In the genomic region with DNA sequence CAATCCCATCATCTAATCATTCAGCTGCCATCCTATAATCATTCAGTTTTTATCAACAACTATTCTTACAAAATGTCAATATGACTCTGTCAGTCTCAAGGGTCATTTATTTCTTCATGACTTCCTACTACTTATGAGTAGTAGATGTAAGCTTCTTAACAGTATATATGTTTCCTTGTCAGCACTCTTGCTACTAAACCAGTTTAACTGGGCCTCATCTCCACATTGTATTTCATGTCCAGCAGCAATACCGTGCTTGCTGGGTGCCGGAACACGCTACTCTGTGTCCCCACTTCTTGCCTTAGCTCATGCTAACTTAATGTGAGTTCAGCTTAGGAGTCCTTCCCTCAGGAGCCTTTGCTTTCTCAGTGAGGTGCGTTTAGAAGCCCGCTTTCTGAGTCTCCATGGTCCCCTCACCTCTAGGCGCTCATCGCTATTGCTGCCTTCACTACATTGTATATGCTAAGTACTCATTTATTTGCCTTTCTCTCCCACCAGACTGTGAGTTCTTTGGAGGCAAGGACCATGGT, we compare ENCODE assay signal across 17 cellular contexts. TPM values are rescaled to one million over a fixed set of nuclear protein-coding genes. Genes with fewer than 3 reads are reported as not detected.
DNase-seq lines count a peak whose midpoint lies in the region; ATAC-seq, FAIRE-seq and TF ChIP-seq lines count a peak whose summit lies in the region.
"Had no signal": no experiment of that assay in that cellular context is flagged by ENCODE, and none has a peak within 500 bp of the region (broad histone marks: within the 10 kb centered on the region; RNA-seq: fewer than 3 reads in every experiment).

No MANE protein-coding gene starts in this region.

- no peaks in the 10 kb centered on the region for H4K20me1 ChIP-seq in KMS-11 (ENCODE audit: insufficient read depth)
- no peaks in the 10 kb centered on the region for H4K20me1 ChIP-seq in GM12878 (ENCODE audit: control insufficient read depth, insufficient read depth)

- 78% methylated on average over 7 of the region's 7 CpGs for WGBS in GM12878 (ENCODE audit: insufficient coverage, insufficient replicate concordance, low lambda C conversion rate, missing lambda C conversion rate)

- intact Hi-C loops in activated naive CD4-positive, alpha-beta T cell treated with anti-CD3 and anti-CD28 coated beads for 36 hours (cut with micrococcal nuclease): no loop called here
- intact Hi-C loops in GM12878 (cut with micrococcal nuclease; ENCODE audit: unreplicated experiment): loop anchor here (1.0 to 10.0 kb wide), 4 partner anchors 18 to 506 kb away; partner anchors contain the start of genes ELL2 and PCSK1

- H3K36me3 Mint-ChIP-seq in activated naive CD4-positive, alpha-beta T cell treated with anti-CD3 and anti-CD28 coated beads for 36 hours (ENCODE audit: low read depth): peaks cover 7% of the 10 kb centered on the region
- H3K36me3 Mint-ChIP-seq in stimulated activated memory B cell treated with anti-CD40 and anti-IgM and Interleukin-4, amounts not matched to agents 10 μg/mL and 1 μg/mL and 100 μg/mL, for 72 hours: no peaks in the 10 kb centered on the region

- H3K79me2 ChIP-seq in KMS-11 (ENCODE audit: insufficient read depth, low read depth) (peaks cover 61% of the 10 kb centered on the region), GM12878 (ENCODE audit: control insufficient read depth, insufficient read depth, low read length) (peaks cover 66% of the 10 kb centered on the region)

- SMC1A ChIA-PET in GM12878 (lab: Charles Lee; ENCODE audit: uncharacterized antibody, unreplicated experiment): interaction anchor here (0.6 to 2.8 kb wide), 24 partner anchors 8 to 532 kb away, joined by 3 to 36 read pairs (median 8); no protein-coding TSS in a partner anchor

- H3K27me3 ChIP-seq in KMS-11 (ENCODE audit: insufficient read depth, low read depth): no peaks in the 10 kb centered on the region
- no peaks in the 10 kb centered on the region for H3K27me3 ChIP-seq in GM12878 (replicated peaks in 1 of 2; ENCODE audit: control insufficient read depth in 2 of 2, insufficient read depth in 2 of 2, low read length in 1 of 2)
- H3K27me3 ChIP-seq: uterus had no signal

- peaks cover 96% of the 10 kb centered on the region for H3K4me1 ChIP-seq in KMS-11 (ENCODE audit: low read depth, poor library complexity, severe bottlenecking)
- H3K4me1 ChIP-seq in GM12878 (ENCODE audit: control insufficient read depth, insufficient read depth, low read length): peaks cover 59% of the 10 kb centered on the region
- H3K4me1 ChIP-seq: uterus had no signal

- H3K4me2 ChIP-seq in KMS-11 (peak overlapping the region; percentile 74), GM12878 (ENCODE audit: control insufficient read depth, insufficient read depth) (peak overlapping the region; percentile 91)

- in situ Hi-C loops in GM12878 (cut with MboI): no loop called here

- CTCF ChIA-PET in activated naive CD4-positive, alpha-beta T cell treated with anti-CD3 and anti-CD28 coated beads for 36 hours (lab: Charles Lee): no interaction called here
- CTCF ChIA-PET in GM12878 (lab: Yijun Ruan, JAX): interaction anchor here (0.5 to 2.0 kb wide), 9 partner anchors 15 to 408 kb away, joined by 3 to 10 read pairs (median 5); no protein-coding TSS in a partner anchor

- no peak overlapping the region for H3K4me3 ChIP-seq in KMS-11 (IDR thresholded peaks at IDR 0.05; ENCODE audit: insufficient read depth, low read depth, low read length)
- peak overlapping the region; percentile 22 for H3K4me3 ChIP-seq in GM12878
- H3K4me3 ChIP-seq: uterus had no signal

- TF ChIP-seq EP300 in GM12878 (IDR thresholded peaks at IDR 0.05; ENCODE audit: borderline replicate concordance in 1 of 2, control insufficient read depth in 1 of 2, low read depth in 2 of 2, low read length in 2 of 2): no peak

- TF ChIP-seq CTCF in KMS-11 (conservative IDR thresholded peaks at IDR 0.05; ENCODE audit: low read depth, low read length) (no peak), GM12878 (IDR thresholded peaks at IDR 0.05 in 2 of 3, conservative IDR thresholded peaks at IDR 0.05 in 1 of 3; ENCODE audit: control insufficient read depth in 2 of 3, extremely low read depth in 1 of 3, insufficient read depth in 1 of 3, low read depth in 3 of 3, low read length in 3 of 3) (no peak)

- H2AFZ ChIP-seq in KMS-11 (ENCODE audit: low read depth) (no peak overlapping the region), GM12878 (ENCODE audit: control insufficient read depth, low read depth, low read length) (no peak overlapping the region)

- DNase-seq in activated naive CD4-positive, alpha-beta T cell treated with anti-CD3 and anti-CD28 coated beads for 36 hours: no peak
- DNase-seq in activated naive CD4-positive, alpha-beta T cell treated with anti-CD3 and anti-CD28 coated beads, Interleukin-2, amount 50 U/mL, for 16 hours: no peak
- DNase-seq in GM12878 (ENCODE audit: low read depth, low spot score) (no peak), T1000 (lab: John Stamatoyannopoulos, UW) (no peak), middle frontal gyrus (ENCODE audit: extremely low spot score, low spot score) (no peak)
- DNase-seq: Caco-2; dermis blood vessel endothelial cell; HCEC 1CT; hypothalamus; NCI-H1048; NCI-H2107; stimulated activated naive CD4-positive, alpha-beta T cell treated with Interleukin-2 at 50 U/mL for 16 hours; uterus had no signal

- H3K4me1 Mint-ChIP-seq in activated naive CD4-positive, alpha-beta T cell treated with anti-CD3 and anti-CD28 coated beads for 36 hours (ENCODE audit: low read depth): peaks cover 23% of the 10 kb centered on the region
- H3K4me1 Mint-ChIP-seq in stimulated activated memory B cell treated with anti-CD40 and anti-IgM and Interleukin-4, amounts not matched to agents 10 μg/mL and 1 μg/mL and 100 μg/mL, for 72 hours: peaks cover 44% of the 10 kb centered on the region

- H3K9me3 Mint-ChIP-seq in activated naive CD4-positive, alpha-beta T cell treated with anti-CD3 and anti-CD28 coated beads for 36 hours: no peaks in the 10 kb centered on the region
- H3K9me3 Mint-ChIP-seq in stimulated activated memory B cell treated with anti-CD40 and anti-IgM and Interleukin-4, amounts not matched to agents 10 μg/mL and 1 μg/mL and 100 μg/mL, for 72 hours: no peaks in the 10 kb centered on the region

- no peaks in the 10 kb centered on the region for H3K27me3 Mint-ChIP-seq in activated naive CD4-positive, alpha-beta T cell treated with anti-CD3 and anti-CD28 coated beads for 36 hours (ENCODE audit: low read depth)
- no peaks in the 10 kb centered on the region for H3K27me3 Mint-ChIP-seq in stimulated activated memory B cell treated with anti-CD40 and anti-IgM and Interleukin-4, amounts not matched to agents 10 μg/mL and 1 μg/mL and 100 μg/mL, for 72 hours

- FAIRE-seq in GM12878 (lab: Jason Lieb, UNC): no peak
- FAIRE-seq: RCC 7860 had no signal

- POLR2A ChIA-PET in GM12878 (lab: Charles Lee): interaction anchor here (0.6 to 2.4 kb wide), 10 partner anchors 10 to 66 kb away, joined by 3 to 16 read pairs (median 5); no protein-coding TSS in a partner anchor

- H3K36me3 ChIP-seq in KMS-11 (ENCODE audit: insufficient read depth) (no peaks in the 10 kb centered on the region), GM12878 (ENCODE audit: control insufficient read depth in 2 of 2, insufficient read depth in 2 of 2, low read length in 1 of 2) (no peaks in the 10 kb centered on the region; a peak in 2 of 4 replicates)
- H3K36me3 ChIP-seq: uterus had no signal

- peak overlapping the region; percentile 47 for H3K27ac Mint-ChIP-seq in activated naive CD4-positive, alpha-beta T cell treated with anti-CD3 and anti-CD28 coated beads for 36 hours
- H3K27ac Mint-ChIP-seq in stimulated activated memory B cell treated with anti-CD40 and anti-IgM and Interleukin-4, amounts not matched to agents 10 μg/mL and 1 μg/mL and 100 μg/mL, for 72 hours: peak overlapping the region; percentile 63

- no peak for TF ChIP-seq POLR2A in GM12878 (IDR thresholded peaks at IDR 0.05; ENCODE audit: low read depth, low read length)

- H3K4me3 Mint-ChIP-seq in activated naive CD4-positive, alpha-beta T cell treated with anti-CD3 and anti-CD28 coated beads for 36 hours: no peak overlapping the region
- peak overlapping the region; percentile 6 for H3K4me3 Mint-ChIP-seq in stimulated activated memory B cell treated with anti-CD40 and anti-IgM and Interleukin-4, amounts not matched to agents 10 μg/mL and 1 μg/mL and 100 μg/mL, for 72 hours

- BruUV-seq in GM12878 (replicated peaks; lab: Mats Ljungman, UMichigan): no TSS peak

- ATAC-seq in GM12878 (0 out of 3 replicates have a peak, but pooled peaks have one; percentile 0), GM21825 (IDR thresholded peaks at IDR 0.05; ENCODE audit: unreplicated experiment) (no peak)
- no peak for ATAC-seq in stimulated activated memory B cell treated with anti-CD40 and anti-IgM and Interleukin-4, amounts not matched to agents 10 μg/mL and 1 μg/mL and 100 μg/mL, for 72 hours

- no peak for TF ChIP-seq RAD21 in GM12878 (IDR thresholded peaks at IDR 0.05; ENCODE audit: insufficient read depth, low read depth, low read length)

- H3K9ac ChIP-seq in KMS-11 (peak overlapping the region; percentile 22; the same call in 1 of the 2 replicates), GM12878 (ENCODE audit: control insufficient read depth, insufficient read depth, low read length) (peak overlapping the region; percentile 40; the same call in 1 of the 2 replicates)

- no peaks in the 10 kb centered on the region; the same call in 1 of the 3 replicates for H3K9me3 ChIP-seq in GM12878 (replicated peaks; ENCODE audit: control insufficient read depth, insufficient read depth, low read length)
- H3K9me3 ChIP-seq: Caco-2, uterus had no signal

- H3K27ac ChIP-seq in KMS-11 (peak overlapping the region; percentile 82), GM12878 (ENCODE audit: control insufficient read depth, insufficient read depth) (peak overlapping the region; percentile 91)
- H3K27ac ChIP-seq: uterus had no signal

- RAD21 ChIA-PET in GM12878 (lab: Charles Lee; ENCODE audit: unreplicated experiment): interaction anchor here (0.7 to 2.9 kb wide), 13 partner anchors 9 to 198 kb away, joined by 3 to 36 read pairs (median 9); partner anchors contain the start of gene RHOBTB3

RNA-seq across cellular contexts. Expression of gene ELL2, which starts 32.9 kb away (rescaled TPM):
- 10 to 100 TPM; 75.0 to 78.6 TPM for total RNA-seq in activated naive CD4-positive, alpha-beta T cell treated with anti-CD3 and anti-CD28 coated beads for 36 hours
- 85.3 and 105 TPM in 2 replicates for total RNA-seq in GM12878 (2013; cell fraction: nucleolus; rRNA removed)
- total RNA-seq in GM12878 (2014; rRNA removed) (59.9 and 61.6 TPM in 2 replicates), GM12878 (2014; rRNA removed; fragmentation: Illumina TruSeq; extraction: Trizol) (83.8 and 87.5 TPM in 2 replicates), GM12878 (2021) (76.1 and 76.9 TPM in 2 replicates)
- polyA plus RNA-seq in GM12878 (2011; ENCODE audit: low read depth): 24.4 TPM
- polyA plus RNA-seq in GM12878 (2011; rRNA removed) (91.4 and 122 TPM in 2 replicates), GM12878 (2014; fragmentation: Illumina TruSeq; extraction: Trizol) (64.9 and 73.3 TPM in 2 replicates), GM12878 (2014; fragmentation: Nextera tagmentation; extraction: Ambion mirVana) (10 to 100 TPM; 24.2 to 34.4 TPM), GM12878 (2014; rRNA removed) (46.4 and 47.7 TPM in 2 replicates), GM12878 (2016; fragmentation: Nextera tagmentation; extraction: Ambion mirVana) (10 to 100 TPM; 50.2 to 53.1 TPM)
- 38.3 and 41.6 TPM in 2 replicates for polyA plus RNA-seq in GM12878 (2011; cell fraction: cytosol; rRNA removed)
- polyA plus RNA-seq in GM12878 (2011; cell fraction: nucleus; rRNA removed): 70.5 and 86.0 TPM in 2 replicates
- 32.2 and 37.2 TPM in 2 replicates for polyA plus RNA-seq in GM12878 (2012)
- polyA minus RNA-seq in GM12878 (2011; rRNA and poly(A)+ RNA removed): 110 and 125 TPM in 2 replicates
- polyA minus RNA-seq in GM12878 (2011; cell fraction: cytosol; rRNA and poly(A)+ RNA removed): 41.3 and 44.8 TPM in 2 replicates
- 172 and 368 TPM in 2 replicates for polyA minus RNA-seq in GM12878 (2011; cell fraction: nucleus; rRNA and poly(A)+ RNA removed)
